Comparison of ENCODE assay signal across 20 cellular contexts in the genomic region with DNA sequence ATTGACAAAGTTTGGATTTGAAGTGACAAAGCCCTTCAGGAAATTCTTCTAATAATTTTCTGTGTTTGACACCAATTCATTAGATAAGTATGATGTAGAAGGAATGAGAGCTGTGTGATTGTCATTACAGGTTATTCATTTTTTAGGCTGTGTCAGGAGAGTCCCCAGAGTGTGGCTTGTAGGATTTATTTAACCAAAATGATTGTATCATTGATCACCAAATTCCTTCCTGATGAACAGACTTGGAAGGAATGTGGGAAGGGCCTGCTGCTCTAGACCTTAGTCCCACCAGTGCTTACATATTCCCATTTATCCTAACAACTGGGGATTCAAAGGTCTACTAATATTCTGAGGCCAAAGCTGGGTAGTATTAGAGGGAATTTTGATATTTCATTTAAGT.
"Had no signal": no experiment of that assay in that cellular context is flagged by ENCODE, and none has a peak within 500 bp of the region (broad histone marks: within the 10 kb centered on the region; RNA-seq: fewer than 3 reads in every experiment).

No MANE protein-coding gene starts in this region.

- H3K4me1 ChIP-seq: left ventricle myocardium inferior, prostate gland, suprapubic skin, transverse colon had no signal

- H3K27ac Mint-ChIP-seq: activated B cell treated with CpG ODN at 0.5 μM for 24 hours; activated CD4-positive, alpha-beta memory T cell treated with anti-CD3 and anti-CD28 coated beads for 36 hours; activated naive CD4-positive, alpha-beta T cell treated with anti-CD3 and anti-CD28 coated beads for 36 hours; activated T-helper 17 cell treated with anti-CD3 and anti-CD28 coated beads, Interleukin-2, amount 50 U/mL, for 72 hours; stimulated activated naive CD8-positive, alpha-beta T cell treated with anti-CD3 and anti-CD28 coated beads, Interleukin-15, amount 100 ng/mL, for 72 hours; T-cell had no signal

- ATAC-seq: activated T-helper 17 cell treated with anti-CD3 and anti-CD28 coated beads, Interleukin-2, amount 50 U/mL, for 72 hours; right cardiac atrium; stimulated activated naive CD8-positive, alpha-beta T cell treated with anti-CD3 and anti-CD28 coated beads, Interleukin-15, amount 100 ng/mL, for 72 hours; T-cell had no signal

- H3K9me3 ChIP-seq: prostate gland had no signal

- H3K27ac ChIP-seq: coronary artery, left ventricle myocardium inferior, prostate gland, skin epidermis, suprapubic skin, transverse colon had no signal

- H3K4me3 ChIP-seq: coronary artery, left ventricle myocardium inferior, prostate gland, skin epidermis, suprapubic skin, transverse colon had no signal

- H3K27me3 ChIP-seq: suprapubic skin, transverse colon had no signal

- H3K4me3 Mint-ChIP-seq: activated B cell treated with CpG ODN at 0.5 μM for 24 hours; activated CD4-positive, alpha-beta memory T cell treated with anti-CD3 and anti-CD28 coated beads for 36 hours; activated naive CD4-positive, alpha-beta T cell treated with anti-CD3 and anti-CD28 coated beads for 36 hours; activated T-helper 17 cell treated with anti-CD3 and anti-CD28 coated beads, Interleukin-2, amount 50 U/mL, for 72 hours; naive B cell; neural crest cell; stimulated activated naive CD8-positive, alpha-beta T cell treated with anti-CD3 and anti-CD28 coated beads, Interleukin-15, amount 100 ng/mL, for 72 hours; T-cell had no signal

- H3K36me3 Mint-ChIP-seq: activated CD4-positive, alpha-beta memory T cell treated with anti-CD3 and anti-CD28 coated beads for 36 hours; naive B cell; T-cell had no signal

- DNase-seq: activated B cell treated with CpG ODN at 0.5 μM for 24 hours; activated CD4-positive, alpha-beta memory T cell treated with anti-CD3 and anti-CD28 coated beads for 36 hours; activated CD4-positive, alpha-beta T cell treated with anti-CD3 and anti-CD28 coated beads for 4 hours; activated naive CD4-positive, alpha-beta T cell treated with anti-CD3 and anti-CD28 coated beads for 36 hours; glutamatergic neuron; hypothalamus; islet precursor cell; left ventricle myocardium inferior; mammary epithelial cell; naive B cell; right cardiac atrium; stimulated activated naive CD8-positive, alpha-beta T cell treated with anti-CD3 and anti-CD28 coated beads, Interleukin-15, amount 100 ng/mL, for 72 hours; T-cell; transverse colon had no signal

- H3K4me1 Mint-ChIP-seq: activated B cell treated with CpG ODN at 0.5 μM for 24 hours; activated T-helper 17 cell treated with anti-CD3 and anti-CD28 coated beads, Interleukin-2, amount 50 U/mL, for 72 hours; naive B cell; neural crest cell; stimulated activated naive CD8-positive, alpha-beta T cell treated with anti-CD3 and anti-CD28 coated beads, Interleukin-15, amount 100 ng/mL, for 72 hours; T-cell had no signal

- H3K36me3 ChIP-seq: left ventricle myocardium inferior, prostate gland, suprapubic skin, transverse colon had no signal
